29 cellular contexts compared by ENCODE assay signal in genomic region chr13:20181180-20181579, GRCh38. TPM values are rescaled to one million over a fixed set of nuclear protein-coding genes. Genes with fewer than 3 reads are reported as not detected.
"Had no signal": no experiment of that assay in that cellular context is flagged by ENCODE, and none has a peak within 500 bp of the region (broad histone marks: within the 10 kb centered on the region; RNA-seq: fewer than 3 reads in every experiment).

No MANE protein-coding gene starts in this region.

- H3K4me1 ChIP-seq: foreskin keratinocyte, gastroesophageal sphincter, left lung, lower lobe of right lung, prostate gland, right atrium auricular region, transverse colon, upper lobe of right lung, uterus had no signal

- H3K27ac ChIP-seq: esophagus muscularis mucosa, foreskin keratinocyte, gastroesophageal sphincter, heart left ventricle, hepatocyte, left lung, lower lobe of right lung, prostate gland, right atrium auricular region, sigmoid colon, skin epidermis, spleen, transverse colon, upper lobe of right lung, uterus had no signal

- H3K4me3 ChIP-seq: esophagus muscularis mucosa, gastroesophageal sphincter, heart left ventricle, hepatocyte, left lung, lower lobe of right lung, prostate gland, right atrium auricular region, sigmoid colon, skin epidermis, spleen, transverse colon, upper lobe of right lung, uterus had no signal

- DNase-seq: effector CD8-positive, alpha-beta T cell; foreskin keratinocyte; heart left ventricle; left cardiac atrium; left lung; lower lobe of right lung; naive thymus-derived CD8-positive, alpha-beta T cell; nephron progenitor cell; nucleus accumbens; sigmoid colon; spleen; stimulated activated CD4-positive, alpha-beta T cell treated with anti-CD3 and anti-CD28 coated beads, Interleukin-2, amount 100 ng/mL, for 48 hours; stimulated activated naive B cell treated with anti-CD40 and anti-IgM and Interleukin-4, amounts not matched to agents 10 μg/mL and 1 μg/mL and 100 μg/mL, for 72 hours; transverse colon; upper lobe of right lung; uterus had no signal

- H3K9me3 ChIP-seq: esophagus muscularis mucosa, gastroesophageal sphincter, heart left ventricle, left lung, lower lobe of right lung, prostate gland, right atrium auricular region, sigmoid colon, spleen, transverse colon, upper lobe of right lung, uterus had no signal

- H3K36me3 ChIP-seq: esophagus muscularis mucosa, gastroesophageal sphincter, heart left ventricle, left lung, lower lobe of right lung, prostate gland, right atrium auricular region, sigmoid colon, spleen, transverse colon, upper lobe of right lung, uterus had no signal

- H3K4me2 ChIP-seq: hepatocyte had no signal

- FAIRE-seq: colon, endothelial cell of umbilical vein had no signal

- H3K79me2 ChIP-seq: hepatocyte had no signal

- ATAC-seq: foreskin keratinocyte; gastroesophageal sphincter; heart left ventricle; left cardiac atrium; left lung; lower lobe of right lung; naive thymus-derived CD8-positive, alpha-beta T cell; stimulated activated naive B cell treated with anti-CD40 and anti-IgM and Interleukin-4, amounts not matched to agents 10 μg/mL and 1 μg/mL and 100 μg/mL, for 72 hours; upper lobe of right lung had no signal

- H2AFZ ChIP-seq: hepatocyte had no signal

- H3K27me3 ChIP-seq: hepatocyte, uterus had no signal

RNA-seq across cellular contexts. Expression of gene GJB2, which starts 11.6 kb away (rescaled TPM):
- total RNA-seq: endothelial cell of umbilical vein; fibroblast of lung; naive thymus-derived CD8-positive, alpha-beta T cell had no signal
- polyA plus RNA-seq: endothelial cell of umbilical vein; naive thymus-derived CD8-positive, alpha-beta T cell had no signal

RNA-seq across cellular contexts. Expression of gene GJA3, which starts 20.3 kb away (rescaled TPM):
- total RNA-seq: endothelial cell of umbilical vein, esophagus muscularis mucosa, lower lobe of right lung, osteocyte, sigmoid colon, upper lobe of right lung had no signal
- polyA plus RNA-seq: endothelial cell of umbilical vein had no signal

RNA-seq across cellular contexts. Expression of gene GJB6, which starts 50.9 kb away (rescaled TPM):
- total RNA-seq: endothelial cell of umbilical vein, epithelial cell of proximal tubule, esophagus muscularis mucosa, fibroblast of lung, heart left ventricle, left cardiac atrium, lower lobe of right lung, mesenteric fat pad, myocyte, osteocyte, right atrium auricular region, sigmoid colon, upper lobe of right lung had no signal
- polyA plus RNA-seq: endothelial cell of umbilical vein, fibroblast of lung, heart left ventricle had no signal
